In the genomic region with DNA sequence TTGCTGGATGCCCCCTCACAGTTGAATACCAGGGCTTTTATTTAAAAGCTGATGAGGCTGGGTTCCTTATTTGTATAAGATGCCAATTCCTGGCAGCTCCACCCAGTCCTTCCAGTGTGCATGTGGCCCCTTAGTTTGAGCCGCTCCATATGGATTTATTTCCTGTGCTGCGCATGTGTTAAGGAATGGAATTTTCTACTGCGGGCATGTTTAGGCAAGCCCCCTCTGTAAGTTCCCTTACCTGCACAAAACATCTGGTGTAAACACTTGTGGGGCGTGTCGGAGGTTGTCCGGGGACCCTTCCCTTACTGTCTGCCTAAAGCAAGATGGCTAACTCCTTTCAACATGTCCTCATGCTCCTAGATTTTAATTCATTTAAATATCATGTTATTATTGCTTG, we compare ENCODE assay signal across 5 cellular contexts.
A peak's percentile ranks its signal among the peaks of the same experiment; 100 is the strongest.
DNase-seq lines count a peak whose midpoint lies in the region; ATAC-seq and TF ChIP-seq lines count a peak whose summit lies in the region.
"Not testable (repeated sequence)": the region's sequence is repeated elsewhere in the genome, so short reads cannot be mapped to it uniquely, and the experiment has no call there.

No MANE protein-coding gene starts in this region.

- 55% methylated on average over 6 of the region's 6 CpGs for WGBS in mammary epithelial cell (ENCODE audit: low coverage, missing lambda C conversion rate)

- POLR2A ChIA-PET in RWPE1 (lab: Yijun Ruan, JAX; ENCODE audit: low non-redundant PET), result not testable (repeated sequence)

- CTCF ChIA-PET in RWPE1 (lab: Yijun Ruan, JAX); mammary epithelial cell (lab: Charles Lee; ENCODE audit: low non-redundant PET): not testable (repeated sequence)

- intact Hi-C loops in mammary epithelial cell (cut with micrococcal nuclease), result not testable (repeated sequence)

- H3K36me3 ChIP-seq in mammary epithelial cell (ENCODE audit: insufficient read depth, low read length), result not testable (repeated sequence)

- not testable (repeated sequence) for TF ChIP-seq CTCF in RWPE1 (conservative IDR thresholded peaks at IDR 0.05; ENCODE audit: low read depth); mammary epithelial cell (conservative IDR thresholded peaks at IDR 0.05 in 1 of 2, IDR thresholded peaks at IDR 0.05 in 1 of 2; ENCODE audit: extremely low read depth in 1 of 2, insufficient read depth in 1 of 2, low read depth in 1 of 2, low read length in 2 of 2); epithelial cell of esophagus (IDR thresholded peaks at IDR 0.05; ENCODE audit: insufficient read depth, low read depth, low read length, missing control alignments); foreskin keratinocyte (conservative IDR thresholded peaks at IDR 0.05)

- H3K27ac ChIP-seq in RWPE1; mammary epithelial cell (ENCODE audit: insufficient read depth, low read depth, low read length); foreskin keratinocyte: not testable (repeated sequence)

- dilution Hi-C loops in mammary epithelial cell (cut with HindIII; ENCODE audit: low sequenced_read_pairs), result not testable (repeated sequence)

- not testable (repeated sequence) for H3K79me2 ChIP-seq in mammary epithelial cell (ENCODE audit: insufficient read depth, low read length)

- not testable (repeated sequence) for BruUV-seq in mammary epithelial cell (replicated peaks; lab: Mats Ljungman, UMichigan)

- not testable (repeated sequence) for H3K9ac ChIP-seq in mammary epithelial cell (ENCODE audit: insufficient read depth, low read length)

- not testable (repeated sequence) for H2AFZ ChIP-seq in mammary epithelial cell (ENCODE audit: low read depth, low read length)

- H3K9me3 ChIP-seq in mammary epithelial cell (replicated peaks; ENCODE audit: insufficient read depth, low read length), result not testable (repeated sequence)

- H3K27me3 ChIP-seq in mammary epithelial cell (ENCODE audit: insufficient read depth, low read length); foreskin keratinocyte: not testable (repeated sequence)

- in situ Hi-C loops in mammary epithelial cell (cut with MboI; ENCODE audit: low sequenced_read_pairs in 2 of 2), result not testable (repeated sequence)

- H3K4me1 ChIP-seq in mammary epithelial cell (ENCODE audit: insufficient read depth, low read length); foreskin keratinocyte: not testable (repeated sequence)

- H3K4me2 ChIP-seq in mammary epithelial cell (ENCODE audit: insufficient read depth, low read depth, low read length), result not testable (repeated sequence)

- not testable (repeated sequence) for H3K4me3 ChIP-seq in mammary epithelial cell (replicated peaks in 1 of 3; ENCODE audit: insufficient read depth in 1 of 3, low read depth in 2 of 3, low read length in 3 of 3); epithelial cell of esophagus (ENCODE audit: low read length)

- DNase-seq in HPDE6-E6E7 (ENCODE audit: extremely low spot score), result peak; percentile 0
- DNase-seq in RWPE1 (ENCODE audit: low spot score), result peak; percentile 6
- DNase-seq in mammary epithelial cell, result peak; percentile 7
- peak; percentile 75 for DNase-seq in epithelial cell of esophagus (ENCODE audit: low read depth)
- peak; percentile 57 to 70 for DNase-seq in foreskin keratinocyte

- not testable (repeated sequence) for H4K20me1 ChIP-seq in mammary epithelial cell (ENCODE audit: insufficient read depth, low read length)

- ATAC-seq in foreskin keratinocyte, result peak; percentile 72

Comparison
In these comparisons a context has a peak if more than half of its experiments do, and no peak if none do; other contexts are left out.
1. DNase-seq: peak in every context shown above with its lines; median percentile 75 in epithelial cell of esophagus; 64 in foreskin keratinocyte; 7 in mammary epithelial cell; 6 in RWPE1; 0 in HPDE6-E6E7.